ENCODE assay signal across 2 cellular contexts in genomic region chr20:23003077-23003476, GRCh38.
TF ChIP-seq lines count a peak whose summit lies in the region.

No MANE protein-coding gene starts in this region.

TF ChIP-seq in A549, 52 proteins besides CTCF, POLR2A, EP300 and RAD21 (continued from another document):
- TF ChIP-seq HMGXB4 (CRISPR knock-in tag; IDR thresholded peaks at IDR 0.05; ENCODE audit: borderline replicate concordance) (no peak), FOSB (CRISPR knock-in tag; IDR thresholded peaks at IDR 0.05) (no peak), RARB (CRISPR knock-in tag; IDR thresholded peaks at IDR 0.05) (no peak), BCL3 (IDR thresholded peaks at IDR 0.05) (no peak), EHF (CRISPR knock-in tag; IDR thresholded peaks at IDR 0.05) (no peak), TP53 (CRISPR knock-in tag; IDR thresholded peaks at IDR 0.05) (no peak), E2F6 (IDR thresholded peaks at IDR 0.05; ENCODE audit: borderline replicate concordance, low read depth) (no peak), TFCP2L1 (CRISPR knock-in tag; IDR thresholded peaks at IDR 0.05) (no peak), ELK1 (IDR thresholded peaks at IDR 0.05; ENCODE audit: low read depth, low read length) (no peak), SREBF2 (IDR thresholded peaks at IDR 0.05) (no peak), MAX (IDR thresholded peaks at IDR 0.05) (no peak)

TF ChIP-seq in K562, 482 proteins besides CTCF, POLR2A, EP300 and RAD21 (continued from another document):
- TF ChIP-seq PBX2 (CRISPR knock-in tag; IDR thresholded peaks at IDR 0.05; ENCODE audit: low read depth) (no peak), PBX2 (tag; conservative IDR thresholded peaks at IDR 0.05; ENCODE audit: low read depth) (peak; percentile 66), ZNF41 (CRISPR knock-in tag; conservative IDR thresholded peaks at IDR 0.05) (no peak), MEIS2 (IDR thresholded peaks at IDR 0.05; ENCODE audit: partially characterized antibody) (peak; percentile 37), MTA3 (IDR thresholded peaks at IDR 0.05; ENCODE audit: borderline replicate concordance) (no peak)
